In the genomic region with DNA sequence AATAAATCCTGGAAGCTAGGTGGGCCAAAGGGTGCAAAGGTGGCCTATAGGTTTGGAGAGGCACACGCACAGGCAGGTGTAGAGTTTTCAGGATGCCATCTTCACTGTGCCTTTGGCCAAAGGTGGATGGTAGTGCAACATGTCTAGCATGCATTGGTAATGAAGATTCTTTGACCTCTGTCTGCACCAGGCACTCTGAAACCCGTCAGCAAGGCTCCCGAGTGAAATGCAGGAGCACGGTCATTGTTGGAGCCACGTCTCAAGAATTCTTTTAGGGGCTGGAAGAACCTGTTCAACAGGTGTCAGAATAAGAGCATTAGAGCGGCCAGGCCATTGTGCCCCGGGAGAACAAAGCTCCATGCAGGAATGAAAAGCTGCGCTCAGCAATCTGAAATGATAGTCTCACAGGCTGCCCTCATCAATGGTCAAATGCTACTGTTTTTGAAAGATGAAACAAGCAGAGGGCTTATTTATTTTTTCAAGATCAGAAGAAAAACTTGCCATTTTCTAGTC, we compare ENCODE assay signal across 16 cellular contexts. TPM values are rescaled to one million over a fixed set of nuclear protein-coding genes. Genes with fewer than 3 reads are reported as not detected.
A peak's percentile ranks its signal among the peaks of the same experiment; 100 is the strongest.
DNase-seq lines count a peak whose midpoint lies in the region; ATAC-seq, FAIRE-seq and TF ChIP-seq lines count a peak whose summit lies in the region.
"Had no signal": no experiment of that assay in that cellular context is flagged by ENCODE, and none has a peak within 500 bp of the region (broad histone marks: within the 10 kb centered on the region; RNA-seq: fewer than 3 reads in every experiment).

No MANE protein-coding gene starts in this region.

- no peaks in the 10 kb centered on the region for H3K27me3 ChIP-seq in iPS-20b (ENCODE audit: insufficient read depth, low read length)
- no peaks in the 10 kb centered on the region for H3K27me3 ChIP-seq in CD4-positive, alpha-beta T cell (ENCODE audit: control insufficient read depth, insufficient read depth, low read length)
- H3K27me3 ChIP-seq: right lobe of liver, suprapubic skin had no signal

- no peak for FAIRE-seq in GM19239 (lab: Jason Lieb, UNC)

- H3K4me3 ChIP-seq in HEK293 (ENCODE audit: low read depth, low read length) (no peak overlapping the region), iPS-20b (ENCODE audit: low read length) (no peak overlapping the region)
- H3K4me3 ChIP-seq: right lobe of liver, suprapubic skin had no signal

- peak; percentile 1 for DNase-seq in NCI-H774 (lab: John Stamatoyannopoulos, UW)
- DNase-seq in progenitor cell of endocrine pancreas (ENCODE audit: low spot score, unreplicated experiment) = peak; percentile 24
- DNase-seq in GM19239 (ENCODE audit: insufficient read length, low spot score) = no peak
- no peak for DNase-seq in CD4-positive, alpha-beta T cell
- no peak for DNase-seq in NCI-H1930 (lab: John Stamatoyannopoulos, UW)
- DNase-seq: activated CD8-positive, alpha-beta memory T cell treated with anti-CD3 and anti-CD28 coated beads, Interleukin-2, amount 50 U/mL, for 48 hours; activated naive CD4-positive, alpha-beta T cell treated with anti-CD3 and anti-CD28 coated beads, Interleukin-2, amount 10 ng/mL, durations not matched to agents 7 days and 5 days; dermis blood vessel endothelial cell; DND-41; NCI-H2171 treated with DMSO at 0.1 percent for 48 hours; right lobe of liver had no signal

- peaks cover 5% of the 10 kb centered on the region for H3K36me3 Mint-ChIP-seq in progenitor cell of endocrine pancreas (ENCODE audit: insufficient read depth)
- no peaks in the 10 kb centered on the region for H3K36me3 Mint-ChIP-seq in CD4-positive, alpha-beta T cell (ENCODE audit: low read depth)
- H3K36me3 Mint-ChIP-seq: activated naive CD4-positive, alpha-beta T cell treated with anti-CD3 and anti-CD28 coated beads, Interleukin-2, amount 10 ng/mL, durations not matched to agents 7 days and 5 days; natural killer cell treated with Interleukin-12 subunit alpha and Interleukin-12 subunit beta and Interleukin-15 and Interleukin-18, amount 100 ng/mL, for 72 hours had no signal

- intact Hi-C loops in CD4-positive, alpha-beta T cell (cut with DNase I, micrococcal nuclease) = loop anchor here (2.0 to 10.0 kb wide), 2 partner anchors 83 to 509 kb away; no protein-coding TSS in a partner anchor

- no peak for ATAC-seq in CD4-positive, alpha-beta T cell (ENCODE audit: poor library complexity)
- ATAC-seq: natural killer cell treated with Interleukin-12 subunit alpha and Interleukin-12 subunit beta and Interleukin-15 and Interleukin-18, amount 100 ng/mL, for 72 hours; right lobe of liver had no signal

- H3K9me3 ChIP-seq in HEK293 (ENCODE audit: control insufficient read depth, insufficient read depth, low read depth, low read length) (no peaks in the 10 kb centered on the region), iPS-20b (ENCODE audit: insufficient read depth, low read depth, low read length) (no peaks in the 10 kb centered on the region)
- no peaks in the 10 kb centered on the region for H3K9me3 ChIP-seq in CD4-positive, alpha-beta T cell (ENCODE audit: control insufficient read depth, low read length)
- H3K9me3 ChIP-seq: right lobe of liver, suprapubic skin had no signal

- 0 out of 2 replicates have a peak overlapping the region, but pooled peaks have one; percentile 13 for H3K9ac ChIP-seq in iPS-20b (ENCODE audit: low read depth, low read length)

- H3K4me3 Mint-ChIP-seq in progenitor cell of endocrine pancreas (ENCODE audit: low read depth) = peak overlapping the region; percentile 51
- H3K4me3 Mint-ChIP-seq in CD4-positive, alpha-beta T cell = no peak overlapping the region
- H3K4me3 Mint-ChIP-seq: activated naive CD4-positive, alpha-beta T cell treated with anti-CD3 and anti-CD28 coated beads, Interleukin-2, amount 10 ng/mL, durations not matched to agents 7 days and 5 days; natural killer cell treated with Interleukin-12 subunit alpha and Interleukin-12 subunit beta and Interleukin-15 and Interleukin-18, amount 100 ng/mL, for 72 hours; T-helper 1 cell treated with Interleukin-12 subunit alpha and Interleukin-12 subunit beta and Interleukin-4 antibody, amounts not matched to agents 30 μg/mL and 1 μg/mL, for 36 hours had no signal

- CTCF ChIA-PET in HEK293 (lab: Yijun Ruan, JAX) = no interaction called here
- CTCF ChIA-PET in CD4-positive, alpha-beta T cell (lab: Charles Lee) = interaction anchor here (0.7 kb wide), 1 partner anchor 531 kb away, joined by 3 read pairs; no protein-coding TSS in a partner anchor

- H3K4me1 ChIP-seq in HEK293 (ENCODE audit: control insufficient read depth, insufficient read depth, low read length) = no peaks in the 10 kb centered on the region
- H3K4me1 ChIP-seq in iPS-20b (ENCODE audit: insufficient read depth, low read length) = peaks cover 17% of the 10 kb centered on the region; the same call in 1 of the 2 replicates
- H3K4me1 ChIP-seq: right lobe of liver, suprapubic skin had no signal

- TF ChIP-seq CTCF in HEK293 (tag by site-specific recombination; IDR thresholded peaks at IDR 0.05) (no peak), progenitor cell of endocrine pancreas (IDR thresholded peaks at IDR 0.05; ENCODE audit: unreplicated experiment) (no peak)
- TF ChIP-seq CTCF in CD4-positive, alpha-beta T cell (IDR thresholded peaks at IDR 0.05) = no peak

- POLR2A ChIA-PET in HEK293 (lab: Yijun Ruan, JAX) = no interaction called here
- POLR2A ChIA-PET in CD4-positive, alpha-beta T cell (lab: Charles Lee) = no interaction called here

- peak overlapping the region; percentile 97 for H3K27ac Mint-ChIP-seq in progenitor cell of endocrine pancreas
- H3K27ac Mint-ChIP-seq in CD4-positive, alpha-beta T cell = no peak overlapping the region
- H3K27ac Mint-ChIP-seq: activated naive CD4-positive, alpha-beta T cell treated with anti-CD3 and anti-CD28 coated beads, Interleukin-2, amount 10 ng/mL, durations not matched to agents 7 days and 5 days; natural killer cell treated with Interleukin-12 subunit alpha and Interleukin-12 subunit beta and Interleukin-15 and Interleukin-18, amount 100 ng/mL, for 72 hours; T-helper 1 cell treated with Interleukin-12 subunit alpha and Interleukin-12 subunit beta and Interleukin-4 antibody, amounts not matched to agents 30 μg/mL and 1 μg/mL, for 36 hours had no signal

- H3K27me3 Mint-ChIP-seq in progenitor cell of endocrine pancreas = no peaks in the 10 kb centered on the region
- H3K27me3 Mint-ChIP-seq in CD4-positive, alpha-beta T cell = no peaks in the 10 kb centered on the region

- H3K4me1 Mint-ChIP-seq in progenitor cell of endocrine pancreas (ENCODE audit: low read depth) = peaks cover 31% of the 10 kb centered on the region
- no peaks in the 10 kb centered on the region for H3K4me1 Mint-ChIP-seq in CD4-positive, alpha-beta T cell (ENCODE audit: low read depth)
- H3K4me1 Mint-ChIP-seq: activated naive CD4-positive, alpha-beta T cell treated with anti-CD3 and anti-CD28 coated beads, Interleukin-2, amount 10 ng/mL, durations not matched to agents 7 days and 5 days had no signal

- H3K27ac ChIP-seq in HEK293 (ENCODE audit: extremely low read depth, low read depth, low read length) (no peak overlapping the region), iPS-20b (ENCODE audit: low read length) (no peak overlapping the region)
- no peak overlapping the region for H3K27ac ChIP-seq in CD4-positive, alpha-beta T cell (ENCODE audit: low read depth, low read length)
- H3K27ac ChIP-seq: right lobe of liver, suprapubic skin had no signal

- no peaks in the 10 kb centered on the region for H3K9me3 Mint-ChIP-seq in progenitor cell of endocrine pancreas (ENCODE audit: low read depth)
- H3K9me3 Mint-ChIP-seq in CD4-positive, alpha-beta T cell = no peaks in the 10 kb centered on the region
- H3K9me3 Mint-ChIP-seq: activated naive CD4-positive, alpha-beta T cell treated with anti-CD3 and anti-CD28 coated beads, Interleukin-2, amount 10 ng/mL, durations not matched to agents 7 days and 5 days; natural killer cell treated with Interleukin-12 subunit alpha and Interleukin-12 subunit beta and Interleukin-15 and Interleukin-18, amount 100 ng/mL, for 72 hours; T-helper 1 cell treated with Interleukin-12 subunit alpha and Interleukin-12 subunit beta and Interleukin-4 antibody, amounts not matched to agents 30 μg/mL and 1 μg/mL, for 36 hours had no signal

- H3K36me3 ChIP-seq in HEK293 (ENCODE audit: control insufficient read depth in 2 of 2, insufficient read depth in 1 of 2, low read length in 2 of 2) = no peaks in the 10 kb centered on the region
- H3K36me3 ChIP-seq in iPS-20b (ENCODE audit: insufficient read depth, low read depth, low read length) = no peaks in the 10 kb centered on the region
- H3K36me3 ChIP-seq: suprapubic skin had no signal

TF ChIP-seq in HEK293, 187 proteins besides CTCF, POLR2A, EP300 and RAD21:
- TF ChIP-seq ZNF266 (tag by site-specific recombination; IDR thresholded peaks at IDR 0.05; ENCODE audit: low read depth) (no peak), SCRT2 (tag by site-specific recombination; IDR thresholded peaks at IDR 0.05) (peak; percentile 52)
TF ChIP-seq in HEK293: peak in this region for 1.

RNA-seq across cellular contexts. Expression of gene DICER1, which starts 40.2 kb away (rescaled TPM):
- total RNA-seq in progenitor cell of endocrine pancreas = 118 and 127 TPM in 2 replicates
- total RNA-seq in CD4-positive, alpha-beta T cell = 10 to 100 TPM; 53.7 to 66.0 TPM

Comparison
In these comparisons a context has a peak if more than half of its experiments do, and no peak if none do; other contexts are left out.
1. DNase-seq: peak in NCI-H774 (single experiment) and progenitor cell of endocrine pancreas (single experiment); none in GM19239 (single experiment), CD4-positive, alpha-beta T cell (0 of 10) and NCI-H1930 (0 of 2).